In genomic region chr4:123114915-123115756, GRCh38 we compare ENCODE assay signal across 15 cellular contexts.
"Had no signal": no experiment of that assay in that cellular context is flagged by ENCODE, and none has a peak within 500 bp of the region (broad histone marks: within the 10 kb centered on the region; RNA-seq: fewer than 3 reads in every experiment).

No MANE protein-coding gene starts in this region.

- H3K9me3 Mint-ChIP-seq: activated naive CD4-positive, alpha-beta T cell treated with anti-CD3 and anti-CD28 coated beads, Interleukin-2, amount 50 U/mL, for 72 hours; nephron progenitor cell had no signal

- H3K27me3 ChIP-seq: brain microvascular endothelial cell, tibial artery had no signal

- DNase-seq: activated CD4-positive, alpha-beta T cell treated with anti-CD3 and anti-CD28 coated beads, Interleukin-2, amount 50 U/mL, for 48 hours; activated CD8-positive, alpha-beta memory T cell treated with anti-CD3 and anti-CD28 coated beads, Interleukin-2, amount 10 ng/mL, durations not matched to agents 7 days and 5 days; activated effector memory CD4-positive, alpha-beta T cell treated with Interleukin-2 at 50 U/mL for 16 hours; activated T-cell treated with anti-CD3 and anti-CD28 coated beads, Interleukin-2, amount 50 U/mL, for 24 hours; amygdala; brain microvascular endothelial cell; dermis blood vessel endothelial cell; left ventricle myocardium superior; mesendoderm; nephron progenitor cell; stimulated activated CD4-positive, alpha-beta T cell treated with anti-CD3 and anti-CD28 coated beads, Interleukin-15, amount 100 ng/mL, for 24 hours; stimulated activated CD4-positive, alpha-beta T cell treated with anti-CD3 and anti-CD28 coated beads, Interleukin-4, amount 100 ng/mL, for 4 hours; tibial artery had no signal

- H3K4me3 ChIP-seq: tibial artery had no signal

- H3K4me3 Mint-ChIP-seq: activated CD8-positive, alpha-beta memory T cell treated with anti-CD3 and anti-CD28 coated beads, Interleukin-2, amount 10 ng/mL, durations not matched to agents 7 days and 5 days; activated T-cell treated with anti-CD3 and anti-CD28 coated beads, Interleukin-2, amount 50 U/mL, for 24 hours; nephron progenitor cell; T-helper 1 cell treated with Interleukin-12 subunit alpha and Interleukin-12 subunit beta and Interleukin-4 antibody, amounts not matched to agents 30 μg/mL and 1 μg/mL, for 36 hours had no signal

- H3K4me1 Mint-ChIP-seq: activated CD8-positive, alpha-beta memory T cell treated with anti-CD3 and anti-CD28 coated beads, Interleukin-2, amount 10 ng/mL, durations not matched to agents 7 days and 5 days had no signal

- H3K27ac Mint-ChIP-seq: activated CD8-positive, alpha-beta memory T cell treated with anti-CD3 and anti-CD28 coated beads, Interleukin-2, amount 10 ng/mL, durations not matched to agents 7 days and 5 days; activated naive CD4-positive, alpha-beta T cell treated with anti-CD3 and anti-CD28 coated beads, Interleukin-2, amount 50 U/mL, for 72 hours; activated T-cell treated with anti-CD3 and anti-CD28 coated beads, Interleukin-2, amount 50 U/mL, for 24 hours; T-helper 1 cell treated with Interleukin-12 subunit alpha and Interleukin-12 subunit beta and Interleukin-4 antibody, amounts not matched to agents 30 μg/mL and 1 μg/mL, for 36 hours had no signal

- H3K36me3 ChIP-seq: brain microvascular endothelial cell had no signal

- H3K9me3 ChIP-seq: tibial artery had no signal

- H3K27ac ChIP-seq: brain microvascular endothelial cell, tibial artery had no signal

- H3K27me3 Mint-ChIP-seq: activated CD8-positive, alpha-beta memory T cell treated with anti-CD3 and anti-CD28 coated beads, Interleukin-2, amount 10 ng/mL, durations not matched to agents 7 days and 5 days; activated T-cell treated with anti-CD3 and anti-CD28 coated beads, Interleukin-2, amount 50 U/mL, for 24 hours had no signal

- ATAC-seq: activated CD8-positive, alpha-beta memory T cell treated with anti-CD3 and anti-CD28 coated beads, Interleukin-2, amount 10 ng/mL, durations not matched to agents 7 days and 5 days; left ventricle myocardium superior had no signal
